In the genomic region with DNA sequence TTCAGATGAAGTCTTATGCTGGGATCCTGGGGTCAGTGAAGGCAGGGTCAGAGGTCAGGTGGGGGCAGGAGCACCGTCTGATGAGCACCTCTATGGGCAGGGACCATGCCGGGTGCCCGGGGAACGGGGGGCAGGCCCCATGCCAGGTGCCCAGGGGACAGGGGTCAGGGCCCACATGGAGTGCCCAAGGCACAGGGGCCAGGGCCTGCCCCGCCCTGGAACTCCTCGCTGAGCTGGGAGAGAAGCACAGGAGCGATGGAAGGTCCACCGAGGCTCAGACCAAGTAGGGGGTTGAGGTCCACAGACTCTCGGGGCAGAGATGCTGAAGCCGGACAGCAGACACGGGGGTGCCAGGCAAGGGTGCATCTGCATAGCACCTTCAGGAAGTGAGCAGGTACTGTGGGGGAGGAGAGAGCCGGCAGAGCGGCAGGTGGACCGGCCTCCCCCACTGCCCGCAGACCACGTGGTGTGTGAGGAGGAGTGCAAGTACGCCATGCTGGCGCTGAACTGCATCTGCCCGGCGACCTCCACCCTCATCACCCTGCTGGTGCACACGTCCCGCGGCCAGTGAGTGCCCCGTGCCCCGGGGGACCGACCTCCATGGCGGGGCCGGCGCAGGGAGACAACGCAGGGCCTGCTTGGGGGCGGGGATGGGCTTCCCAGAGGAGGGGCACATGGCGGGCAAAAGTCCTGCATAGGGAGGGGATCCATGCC, we compare ENCODE assay signal across 21 cellular contexts.
"Had no signal": no experiment of that assay in that cellular context is flagged by ENCODE, and none has a peak within 500 bp of the region (broad histone marks: within the 10 kb centered on the region; RNA-seq: fewer than 3 reads in every experiment).

No MANE protein-coding gene starts in this region.

- DNase-seq: activated CD4-positive, alpha-beta T cell treated with anti-CD3 and anti-CD28 coated beads, Interleukin-2, amount 50 U/mL, for 1 hour; activated CD8-positive, alpha-beta memory T cell treated with anti-CD3 and anti-CD28 coated beads, Interleukin-2, amount 50 U/mL, for 4 hours; activated naive CD4-positive, alpha-beta T cell treated with anti-CD3 and anti-CD28 coated beads, Interleukin-2, amount 50 U/mL, for 16 hours; activated T-cell treated with anti-CD3 and anti-CD28 coated beads, Interleukin-2, amount 50 U/mL, for 4 hours; aorta; brain microvascular endothelial cell; central memory CD4-positive, alpha-beta T cell; foreskin keratinocyte; mesenchymal stem cell; naive thymus-derived CD4-positive, alpha-beta T cell; psoas muscle; right cardiac atrium; stimulated activated CD4-positive, alpha-beta T cell treated with anti-CD3 and anti-CD28 coated beads, Interleukin-15, amount 100 ng/mL, for 24 hours; stimulated activated CD4-positive, alpha-beta T cell treated with anti-CD3 and anti-CD28 coated beads, Interleukin-4, amount 100 ng/mL, for 1 hour; stimulated activated naive CD8-positive, alpha-beta T cell treated with anti-CD3 and anti-CD28 coated beads, Interleukin-15, amount 100 ng/mL, for 72 hours; trophoblast cell had no signal

- H3K4me3 ChIP-seq: coronary artery, hepatocyte, neural progenitor cell, psoas muscle, skin epidermis, suprapubic skin had no signal

- H3K9me3 ChIP-seq: psoas muscle had no signal

- H3K27ac ChIP-seq: brain microvascular endothelial cell, coronary artery, foreskin keratinocyte, hepatocyte, neural progenitor cell, psoas muscle, skin epidermis, suprapubic skin had no signal

- H3K4me2 ChIP-seq: hepatocyte, neural progenitor cell had no signal

- H3K4me1 ChIP-seq: foreskin keratinocyte, psoas muscle, suprapubic skin had no signal

- ATAC-seq: activated T-cell treated with anti-CD3 and anti-CD28 coated beads, Interleukin-2, amount 50 U/mL, for 4 hours; foreskin keratinocyte; naive thymus-derived CD4-positive, alpha-beta T cell; psoas muscle; right cardiac atrium had no signal
